Comparison of ENCODE assay signal across 2 cellular contexts in genomic region chr4:154611833-154612232, GRCh38.
A peak's percentile ranks its signal among the peaks of the same experiment; 100 is the strongest.
TF ChIP-seq lines count a peak whose summit lies in the region.

No MANE protein-coding gene starts in this region.

TF ChIP-seq in K562, 482 proteins besides CTCF, POLR2A, EP300 and RAD21:
- TF ChIP-seq SRSF7 (optimal IDR thresholded peaks at IDR 0.05; ENCODE audit: low read depth, low read length) (no peak), KDM1A (IDR thresholded peaks at IDR 0.05) (no peak), C11orf30 (IDR thresholded peaks at IDR 0.05; ENCODE audit: low read depth) (peak; percentile 36; the same call in 1 of the 2 replicates), PRPF4 (IDR thresholded peaks at IDR 0.05; ENCODE audit: insufficient read depth, low read depth, low read length, poor library complexity, severe bottlenecking) (no peak), TAF1 (IDR thresholded peaks at IDR 0.05; ENCODE audit: control insufficient read depth, extremely low read depth, insufficient read depth, low read length, severe bottlenecking) (no peak), USF2 (CRISPR knock-in tag; IDR thresholded peaks at IDR 0.05) (no peak), PHB2 (IDR thresholded peaks at IDR 0.05; ENCODE audit: low read depth) (no peak), RBM25 (IDR thresholded peaks at IDR 0.05; ENCODE audit: low read depth, low read length, severe bottlenecking) (no peak), RBM17 (IDR thresholded peaks at IDR 0.05; ENCODE audit: borderline replicate concordance, low read depth, low read length) (no peak), SIN3A (IDR thresholded peaks at IDR 0.05; ENCODE audit: borderline replicate concordance in 2 of 2, control insufficient read depth in 1 of 2, low read depth in 2 of 2, low read length in 2 of 2) (no peak), ZNF263 (CRISPR knock-in tag; IDR thresholded peaks at IDR 0.05; ENCODE audit: borderline replicate concordance) (no peak), MAFG (tag; conservative IDR thresholded peaks at IDR 0.05) (0 out of 2 replicates have a peak, but pooled peaks have one; percentile 5)

TF ChIP-seq in HepG2, 621 proteins besides CTCF, POLR2A, EP300 and RAD21:
- TF ChIP-seq NAIF1 (CRISPR knock-in tag; IDR thresholded peaks at IDR 0.05; ENCODE audit: borderline replicate concordance) (no peak), BCL6 (CRISPR knock-in tag; IDR thresholded peaks at IDR 0.05) (no peak), ZNF562 (CRISPR knock-in tag; IDR thresholded peaks at IDR 0.05; ENCODE audit: borderline replicate concordance) (no peak), CERS6 (CRISPR knock-in tag; IDR thresholded peaks at IDR 0.05) (no peak), RBFOX2 (IDR thresholded peaks at IDR 0.05; ENCODE audit: low read depth, low read length) (peak; percentile 30), ZBTB8A (CRISPR knock-in tag; IDR thresholded peaks at IDR 0.05; ENCODE audit: borderline replicate concordance, low read depth) (0 out of 2 replicates have a peak, but pooled peaks have one; percentile 16), DDIT3 (CRISPR knock-in tag; IDR thresholded peaks at IDR 0.05) (no peak), MAFF (IDR thresholded peaks at IDR 0.05; ENCODE audit: low read depth, low read length) (peak; percentile 52; the same call in 1 of the 2 replicates), SPEN (CRISPR knock-in tag; IDR thresholded peaks at IDR 0.05; ENCODE audit: low read depth) (no peak), ZNF367 (CRISPR knock-in tag; IDR thresholded peaks at IDR 0.05; ENCODE audit: borderline replicate concordance) (no peak), ATF1 (CRISPR knock-in tag; IDR thresholded peaks at IDR 0.05) (no peak), CREBL2 (CRISPR knock-in tag; IDR thresholded peaks at IDR 0.05; ENCODE audit: borderline replicate concordance) (no peak), CHCHD3 (CRISPR knock-in tag; IDR thresholded peaks at IDR 0.05) (no peak), GABPB1 (CRISPR knock-in tag; IDR thresholded peaks at IDR 0.05) (no peak), ZBTB1 (CRISPR knock-in tag; IDR thresholded peaks at IDR 0.05; ENCODE audit: borderline replicate concordance) (no peak), ZNF841 (CRISPR knock-in tag; IDR thresholded peaks at IDR 0.05; ENCODE audit: borderline replicate concordance) (no peak), ARID2 (CRISPR knock-in tag; IDR thresholded peaks at IDR 0.05; ENCODE audit: borderline replicate concordance) (0 out of 2 replicates have a peak, but pooled peaks have one; percentile 24), SP4 (CRISPR knock-in tag; IDR thresholded peaks at IDR 0.05) (no peak), MBD4 (IDR thresholded peaks at IDR 0.05; ENCODE audit: borderline replicate concordance, low read length) (0 out of 2 replicates have a peak, but pooled peaks have one; percentile 45), HOXA3 (CRISPR knock-in tag; IDR thresholded peaks at IDR 0.05) (no peak), TRAFD1 (CRISPR knock-in tag; IDR thresholded peaks at IDR 0.05; ENCODE audit: borderline replicate concordance) (no peak), MAFK (conservative IDR thresholded peaks at IDR 0.05 in 1 of 2, IDR thresholded peaks at IDR 0.05 in 1 of 2; ENCODE audit: low read length in 2 of 2) (peak; percentile 23 to 51; a peak in 3 of 4 replicates), ZNF207 (IDR thresholded peaks at IDR 0.05; ENCODE audit: borderline replicate concordance) (no peak), IRX3 (CRISPR knock-in tag; IDR thresholded peaks at IDR 0.05; ENCODE audit: borderline replicate concordance, low read depth) (0 out of 2 replicates have a peak, but pooled peaks have one; percentile 5), TRIM22 (IDR thresholded peaks at IDR 0.05) (no peak), MAF1 (CRISPR knock-in tag; IDR thresholded peaks at IDR 0.05; ENCODE audit: borderline replicate concordance) (no peak), ZNF800 (CRISPR knock-in tag; IDR thresholded peaks at IDR 0.05) (no peak), RFX5 (IDR thresholded peaks at IDR 0.05; ENCODE audit: low read depth, low read length) (no peak), BRCA1 (CRISPR knock-in tag; IDR thresholded peaks at IDR 0.05) (no peak), ZNF556 (CRISPR knock-in tag; IDR thresholded peaks at IDR 0.05; ENCODE audit: borderline replicate concordance) (0 out of 2 replicates have a peak, but pooled peaks have one; percentile 2)
